8 cellular contexts compared by ENCODE assay signal in the genomic region with DNA sequence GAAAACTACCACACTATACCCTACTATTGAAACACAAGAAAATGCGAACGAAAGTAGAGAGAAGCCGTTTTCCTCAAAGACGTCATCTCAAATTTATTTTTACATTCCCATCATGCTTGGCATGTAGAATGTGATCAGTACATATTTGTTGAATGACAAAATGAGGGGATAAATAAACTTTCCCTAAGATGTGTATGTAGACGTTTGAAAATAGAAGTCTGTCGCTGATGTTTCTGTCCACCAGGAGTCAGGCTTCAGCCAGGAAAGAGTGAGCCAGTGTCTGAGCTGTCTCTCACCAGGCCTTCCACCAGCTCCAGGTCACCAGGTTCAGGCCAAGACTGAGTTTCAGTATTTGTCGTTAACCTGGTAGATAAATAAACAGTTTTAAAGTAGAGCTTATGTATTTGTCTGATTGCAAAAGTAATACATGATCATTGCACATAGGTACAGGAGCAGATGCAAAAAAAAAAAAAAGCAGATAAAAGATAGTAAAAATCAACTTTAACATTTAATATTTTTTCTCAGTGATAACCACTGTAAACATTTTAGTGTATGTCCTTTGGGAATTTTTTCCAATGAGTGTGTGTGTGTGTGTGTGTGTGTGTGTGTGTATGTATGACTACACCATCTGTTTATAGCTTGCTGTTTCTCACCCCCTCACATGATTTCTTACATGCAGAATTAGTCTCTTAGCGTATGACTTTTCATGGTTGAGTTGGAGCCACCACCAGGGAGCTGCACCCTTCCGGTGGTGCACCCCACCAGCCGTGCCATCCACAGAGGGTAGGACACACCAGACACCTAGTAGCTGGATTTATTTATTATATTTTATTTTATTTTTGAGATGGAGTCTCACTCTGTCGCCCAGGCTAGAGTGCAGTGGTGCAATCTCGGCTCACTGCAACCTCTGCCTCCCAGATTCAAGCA. TPM values are rescaled to one million over a fixed set of nuclear protein-coding genes. Genes with fewer than 3 reads are reported as not detected.
DNase-seq lines count a peak whose midpoint lies in the region; ATAC-seq, FAIRE-seq and TF ChIP-seq lines count a peak whose summit lies in the region.

No MANE protein-coding gene starts in this region.

- peaks cover 19% of the 10 kb centered on the region for H3K36me3 Mint-ChIP-seq in activated naive CD8-positive, alpha-beta T cell treated with anti-CD3 and anti-CD28 coated beads, Interleukin-2, amount 50 U/mL, for 24 hours (ENCODE audit: low read depth)

- H3K27me3 Mint-ChIP-seq in activated naive CD8-positive, alpha-beta T cell treated with anti-CD3 and anti-CD28 coated beads, Interleukin-2, amount 50 U/mL, for 24 hours, result no peaks in the 10 kb centered on the region

- peak; percentile 79 for ATAC-seq in activated naive CD8-positive, alpha-beta T cell treated with anti-CD3 and anti-CD28 coated beads, Interleukin-2, amount 50 U/mL, for 24 hours
- peak; percentile 89 for ATAC-seq in Right ventricle myocardium inferior
- ATAC-seq in pancreas, result peak; percentile 89 to 95 (median 94)
- ATAC-seq in GM21825 (IDR thresholded peaks at IDR 0.05; ENCODE audit: unreplicated experiment), result no peak

- 23 to 24% methylated on average over 12 of the region's 12 CpGs for WGBS in pancreas, 2 donors

- H3K27ac Mint-ChIP-seq in activated naive CD8-positive, alpha-beta T cell treated with anti-CD3 and anti-CD28 coated beads, Interleukin-2, amount 50 U/mL, for 24 hours, result peak overlapping the region; percentile 74

- FAIRE-seq in pancreas (lab: Jason Lieb, UNC), result peak; percentile 68

- DNase-seq in A172 (ENCODE audit: low spot score) (peak; percentile 79), GM12865 (ENCODE audit: low read depth) (peak; percentile 75), HT1080 (ENCODE audit: low read depth) (peak; percentile 74), RKO (ENCODE audit: low spot score) (peak; percentile 82), Right ventricle myocardium inferior (ENCODE audit: missing footprints) (no peak), pancreas (peak in 4 of 6 donors; percentile 65 to 82 (median 82))
- DNase-seq in activated naive CD8-positive, alpha-beta T cell treated with anti-CD3 and anti-CD28 coated beads, Interleukin-2, amount 50 U/mL, for 24 hours, result peak; percentile 59

- intact Hi-C loops in Right ventricle myocardium inferior (cut with DNase I) (loop anchor here (1.0 to 5.0 kb wide), 5 partner anchors 36 to 197 kb away; a partner anchor contains a TSS), pancreas (cut with DNase I) (no loop called here)

- H3K4me3 ChIP-seq in GM12865 (ENCODE audit: low read depth, low read length), result no peak overlapping the region
- peak overlapping the region in 1 of 4 donors; percentile 23 for H3K4me3 ChIP-seq in pancreas

- peaks cover 8 to 30% (median 8%) of the 10 kb centered on the region in 3 donors for H3K4me1 ChIP-seq in pancreas

- H3K9me3 Mint-ChIP-seq in activated naive CD8-positive, alpha-beta T cell treated with anti-CD3 and anti-CD28 coated beads, Interleukin-2, amount 50 U/mL, for 24 hours, result no peaks in the 10 kb centered on the region

- TF ChIP-seq CTCF in GM12865 (IDR thresholded peaks at IDR 0.05; ENCODE audit: insufficient read depth, low read depth, low read length, missing control alignments), result peak; percentile 65
- peak; percentile 49 to 69 (median 58) for TF ChIP-seq CTCF in pancreas (IDR thresholded peaks at IDR 0.05)

- no peaks in the 10 kb centered on the region for H3K9me3 ChIP-seq in pancreas

- peaks cover 60% of the 10 kb centered on the region for H3K4me1 Mint-ChIP-seq in activated naive CD8-positive, alpha-beta T cell treated with anti-CD3 and anti-CD28 coated beads, Interleukin-2, amount 50 U/mL, for 24 hours

- H3K4me3 Mint-ChIP-seq in activated naive CD8-positive, alpha-beta T cell treated with anti-CD3 and anti-CD28 coated beads, Interleukin-2, amount 50 U/mL, for 24 hours, result no peak overlapping the region

- H3K27ac ChIP-seq in pancreas, result peak overlapping the region; percentile 40 to 90 (median 64)

- no peaks in the 10 kb centered on the region for H3K27me3 ChIP-seq in pancreas

- H3K36me3 ChIP-seq in pancreas, result no peaks in the 10 kb centered on the region

RNA-seq across cellular contexts. Expression of a gene that starts 26.2 kb away (rescaled TPM):
- total RNA-seq in A172 (2014; rRNA removed; shearing (Covaris generic)), result 85.9 and 90.5 TPM in 2 replicates
- 82.7 and 88.5 TPM in 2 replicates for total RNA-seq in HT1080 (2014; rRNA removed; shearing (Covaris generic))
- 53.5 and 53.7 TPM in 2 replicates for polyA plus RNA-seq in HT1080 (2015; cell fraction: cytosol; rRNA removed)
- polyA plus RNA-seq in HT1080 (2015; cell fraction: nucleus; rRNA removed), result 43.0 and 46.5 TPM in 2 replicates
- total RNA-seq in Right ventricle myocardium inferior (40.8 TPM), pancreas (10 to 100 TPM; 19.2 to 24.9 (median 23.2) TPM)
- polyA plus RNA-seq in pancreas, result 10 to 100 TPM; 35.7 to 45.7 TPM

RNA-seq across cellular contexts. Expression of a gene that starts 40.7 kb away (rescaled TPM):
- 0.12 and 0.24 TPM in 2 replicates for total RNA-seq in A172 (2014; rRNA removed; shearing (Covaris generic))
- total RNA-seq in HT1080 (2014; rRNA removed; shearing (Covaris generic)), result 0.02 TPM in 1 of 2 replicates, not detected in the other
- polyA plus RNA-seq in HT1080 (2015; cell fraction: cytosol; rRNA removed), result 0.07 TPM in 2 replicates
- 0.13 and 0.42 TPM in 2 replicates for polyA plus RNA-seq in HT1080 (2015; cell fraction: nucleus; rRNA removed)
- total RNA-seq in Right ventricle myocardium inferior (2.0 TPM), pancreas (under 1 TPM; 0.37 to 0.87 (median 0.41) TPM)
- 1 to 10 TPM in 1 of 2 donors, under 1 TPM in 1; 0.27 to 1.0 TPM for polyA plus RNA-seq in pancreas

RNA-seq across cellular contexts. Expression of a gene that starts 50.3 kb away (rescaled TPM):
- total RNA-seq in A172 (2014; rRNA removed; shearing (Covaris generic)), result 12.9 and 15.0 TPM in 2 replicates
- total RNA-seq in HT1080 (2014; rRNA removed; shearing (Covaris generic)), result 1.4 and 1.8 TPM in 2 replicates
- 15.2 and 16.3 TPM in 2 replicates for polyA plus RNA-seq in HT1080 (2015; cell fraction: cytosol; rRNA removed)
- polyA plus RNA-seq in HT1080 (2015; cell fraction: nucleus; rRNA removed), result 11.7 and 12.7 TPM in 2 replicates
- 27.5 TPM for total RNA-seq in Right ventricle myocardium inferior
- total RNA-seq in pancreas, result 100 to 1,000 TPM in 5 of 6 donors, 10 to 100 TPM in 1; 94.1 to 285 (median 190) TPM
- polyA plus RNA-seq in pancreas, result 10 to 100 TPM; 68.1 to 75.8 TPM
